Comparison of ENCODE assay signal across 8 cellular contexts in the genomic region with DNA sequence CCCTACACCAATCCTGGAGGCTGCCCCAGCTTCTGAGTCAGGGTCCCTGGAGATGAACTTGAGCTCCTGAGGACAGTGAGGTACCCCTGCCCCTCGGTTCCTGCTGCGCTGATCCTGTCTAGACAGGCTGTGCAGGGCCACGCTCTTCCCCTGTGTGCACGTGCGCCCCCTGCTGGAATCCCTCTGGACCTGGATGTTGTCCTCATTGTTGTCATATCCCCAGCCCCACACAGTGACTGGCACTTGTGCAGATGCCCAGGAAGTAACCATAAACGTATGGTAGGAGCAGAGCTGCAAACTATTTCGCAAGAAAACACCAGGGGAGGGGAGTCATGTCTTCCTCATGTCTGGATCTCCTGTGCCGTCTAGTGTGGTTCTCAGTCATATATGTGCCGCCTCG.
DNase-seq lines count a peak whose midpoint lies in the region; ATAC-seq and TF ChIP-seq lines count a peak whose summit lies in the region.

No MANE protein-coding gene starts in this region.

- H3K4me3 ChIP-seq in NB4 (ENCODE audit: low read depth, low read length) (no peak overlapping the region), fibroblast of the aortic adventitia (ENCODE audit: low read depth, low read length) (no peak overlapping the region), parathyroid adenoma (ENCODE audit: low read depth, low read length) (no peak overlapping the region)

- TF ChIP-seq POLR2A in NB4 (IDR thresholded peaks at IDR 0.05; ENCODE audit: extremely low read depth, insufficient read length), result no peak

- H2AFZ ChIP-seq in parathyroid adenoma, result no peak overlapping the region

- H3K27ac ChIP-seq in parathyroid adenoma, result no peak overlapping the region

- no peaks in the 10 kb centered on the region for H3K36me3 ChIP-seq in parathyroid adenoma (ENCODE audit: control insufficient read depth, insufficient read depth, low read length)

- no peak for ATAC-seq in HG02852 (IDR thresholded peaks at IDR 0.05; ENCODE audit: unreplicated experiment)

- H3K4me1 ChIP-seq in parathyroid adenoma, result no peaks in the 10 kb centered on the region

- no peak overlapping the region for H3K4me2 ChIP-seq in parathyroid adenoma (ENCODE audit: low read length)

- H3K9ac ChIP-seq in parathyroid adenoma, result no peak overlapping the region

- H3K27me3 ChIP-seq in parathyroid adenoma (ENCODE audit: control insufficient read depth, insufficient read depth, low read length), result no peaks in the 10 kb centered on the region

- no peaks in the 10 kb centered on the region for H3K9me3 ChIP-seq in parathyroid adenoma (ENCODE audit: control insufficient read depth, low read length)

- peak; percentile 75 for TF ChIP-seq CTCF in NB4 (IDR thresholded peaks at IDR 0.05; ENCODE audit: low read depth, low read length)
- peak; percentile 50 for TF ChIP-seq CTCF in fibroblast of the aortic adventitia (IDR thresholded peaks at IDR 0.05; ENCODE audit: insufficient read depth, low read length)
- TF ChIP-seq CTCF in parathyroid adenoma (IDR thresholded peaks at IDR 0.05), result peak; percentile 20

- H3K79me2 ChIP-seq in parathyroid adenoma, result no peaks in the 10 kb centered on the region

- DNase-seq in ELF-1 (ENCODE audit: low read depth, low spot score) (peak; percentile 77), NB4 (ENCODE audit: low read depth) (peak; percentile 84), fibroblast of the aortic adventitia (ENCODE audit: low read depth) (peak; percentile 14), AG08395 (ENCODE audit: low spot score) (no peak), NCI-H1105 treated with DMSO at 0.1 percent for 48 hours (lab: John Stamatoyannopoulos, UW) (no peak)
- DNase-seq in activated CD4-positive, alpha-beta T cell treated with anti-CD3 and anti-CD28 coated beads, Interleukin-2, amount 50 U/mL, for 48 hours, result peak; percentile 70 to 81

Comparison
In these comparisons a context has a peak if more than half of its experiments do, and no peak if none do; other contexts are left out.
1. DNase-seq: peak in ELF-1 (single experiment), NB4 (single experiment), activated CD4-positive, alpha-beta T cell treated with anti-CD3 and anti-CD28 coated beads, Interleukin-2, amount 50 U/mL, for 48 hours (2 of 2) and fibroblast of the aortic adventitia (single experiment); none in AG08395 (single experiment) and NCI-H1105 treated with DMSO at 0.1 percent for 48 hours (single experiment).
2. CTCF ChIP-seq: peak in every context shown above with its lines; median percentile 75 in NB4; 50 in fibroblast of the aortic adventitia; 20 in parathyroid adenoma.